Comparison of ENCODE assay signal across 1 cellular context in the genomic region with DNA sequence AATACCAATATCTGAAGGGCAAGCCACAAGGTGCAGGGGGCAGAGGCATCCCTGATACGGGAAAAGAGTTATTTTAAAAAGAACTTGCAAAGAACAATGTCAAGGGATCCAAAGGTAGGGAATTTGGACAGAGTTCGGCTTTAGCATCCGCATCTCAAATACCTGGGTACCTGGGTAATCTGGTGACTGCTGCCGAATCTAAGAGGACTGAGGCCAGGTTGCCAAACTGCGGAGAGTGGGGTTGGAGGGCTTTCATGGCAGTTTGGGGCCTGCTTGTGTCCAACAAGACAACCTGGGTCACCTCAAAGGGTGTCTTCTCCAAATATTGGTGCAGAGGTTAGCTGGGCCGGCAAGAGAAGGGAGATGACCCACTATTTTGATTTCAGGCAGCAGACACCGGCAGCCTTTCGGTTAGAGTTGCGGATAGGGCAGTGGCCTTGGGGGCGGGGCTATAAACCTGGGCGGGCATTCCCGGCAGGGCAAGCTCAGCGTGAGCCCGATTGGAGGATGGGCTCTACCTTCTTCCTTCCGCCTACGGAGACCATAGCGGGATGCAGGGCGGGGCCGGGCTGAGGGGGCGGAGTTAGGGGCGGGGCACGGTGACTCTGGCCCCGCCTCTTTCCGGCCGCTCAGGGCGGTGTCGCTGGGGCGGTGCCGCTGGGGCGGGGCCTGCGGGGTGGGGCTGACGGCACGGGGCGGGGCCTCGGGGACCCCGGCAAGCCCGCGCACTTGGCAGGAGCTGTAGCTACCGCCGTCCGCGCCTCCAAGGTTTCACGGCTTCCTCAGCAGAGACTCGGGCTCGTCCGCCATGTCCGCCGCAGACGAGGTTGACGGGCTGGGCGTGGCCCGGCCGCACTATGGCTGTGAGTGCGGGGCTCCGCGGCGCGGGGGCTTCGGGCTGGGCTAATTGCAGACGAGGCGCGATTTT.
A peak's percentile ranks its signal among the peaks of the same experiment; 100 is the strongest.
TF ChIP-seq lines count a peak whose summit lies in the region.

Gene IQGAP1, plus strand, starts transcription at position 709 of the 928 bp plus-strand sequence. Its CDS starts 100 bp downstream, at position 809.

TF ChIP-seq in HepG2, 621 proteins besides CTCF, POLR2A, EP300 and RAD21 (continued from another document and continues in another):
- TF ChIP-seq ZBTB40 (IDR thresholded peaks at IDR 0.05) (no peak), ZBTB40 (CRISPR knock-in tag; IDR thresholded peaks at IDR 0.05) (peak; percentile 10; the same call in 1 of the 2 replicates), TBX2 (CRISPR knock-in tag; IDR thresholded peaks at IDR 0.05; ENCODE audit: borderline replicate concordance) (no peak; the same call in 1 of the 2 replicates), CEBPZ (IDR thresholded peaks at IDR 0.05; ENCODE audit: low read length) (no peak), ZFX (CRISPR knock-in tag; IDR thresholded peaks at IDR 0.05; ENCODE audit: low read depth) (peak; percentile 57; the same call in 1 of the 2 replicates), ZNF777 (CRISPR knock-in tag; IDR thresholded peaks at IDR 0.05) (peak; percentile 42; the same call in 1 of the 2 replicates), TBX3 (IDR thresholded peaks at IDR 0.05; ENCODE audit: borderline replicate concordance) (no peak), PLRG1 (conservative IDR thresholded peaks at IDR 0.05) (no peak), REPIN1 (CRISPR knock-in tag; IDR thresholded peaks at IDR 0.05; ENCODE audit: borderline replicate concordance, low read depth) (no peak), ZNF558 (CRISPR knock-in tag; IDR thresholded peaks at IDR 0.05; ENCODE audit: borderline replicate concordance) (no peak), ZNF362 (CRISPR knock-in tag; IDR thresholded peaks at IDR 0.05; ENCODE audit: borderline replicate concordance) (no peak), RAD51 (IDR thresholded peaks at IDR 0.05; ENCODE audit: borderline replicate concordance) (no peak), IRF1 (CRISPR knock-in tag; IDR thresholded peaks at IDR 0.05; ENCODE audit: low read depth) (no peak), ZFP1 (CRISPR knock-in tag; IDR thresholded peaks at IDR 0.05) (no peak), ZNF274 (CRISPR knock-in tag; IDR thresholded peaks at IDR 0.05) (no peak), PATZ1 (CRISPR knock-in tag; IDR thresholded peaks at IDR 0.05) (peak; percentile 25; the same call in 1 of the 2 replicates), KLF12 (CRISPR knock-in tag; IDR thresholded peaks at IDR 0.05; ENCODE audit: borderline replicate concordance) (peak; percentile 64; the same call in 1 of the 2 replicates), MED8 (CRISPR knock-in tag; IDR thresholded peaks at IDR 0.05; ENCODE audit: insufficient replicate concordance) (no peak), NR2F2 (IDR thresholded peaks at IDR 0.05; ENCODE audit: borderline replicate concordance, low read depth) (no peak), SSRP1 (CRISPR knock-in tag; IDR thresholded peaks at IDR 0.05) (no peak), ZNF331 (CRISPR knock-in tag; IDR thresholded peaks at IDR 0.05) (no peak), ZNF34 (CRISPR knock-in tag; IDR thresholded peaks at IDR 0.05; ENCODE audit: borderline replicate concordance) (no peak), EHMT2 (IDR thresholded peaks at IDR 0.05; ENCODE audit: borderline replicate concordance, low read depth, low read length) (no peak), MATR3 (CRISPR knock-in tag; IDR thresholded peaks at IDR 0.05) (no peak), CEBPG (CRISPR knock-in tag; IDR thresholded peaks at IDR 0.05) (no peak), NCOR1 (IDR thresholded peaks at IDR 0.05; ENCODE audit: borderline replicate concordance, low read length) (no peak)
- TF ChIP-seq, protein P1, sequence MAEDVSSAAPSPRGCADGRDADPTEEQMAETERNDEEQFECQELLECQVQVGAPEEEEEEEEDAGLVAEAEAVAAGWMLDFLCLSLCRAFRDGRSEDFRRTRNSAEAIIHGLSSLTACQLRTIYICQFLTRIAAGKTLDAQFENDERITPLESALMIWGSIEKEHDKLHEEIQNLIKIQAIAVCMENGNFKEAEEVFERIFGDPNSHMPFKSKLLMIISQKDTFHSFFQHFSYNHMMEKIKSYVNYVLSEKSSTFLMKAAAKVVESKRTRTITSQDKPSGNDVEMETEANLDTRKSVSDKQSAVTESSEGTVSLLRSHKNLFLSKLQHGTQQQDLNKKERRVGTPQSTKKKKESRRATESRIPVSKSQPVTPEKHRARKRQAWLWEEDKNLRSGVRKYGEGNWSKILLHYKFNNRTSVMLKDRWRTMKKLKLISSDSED (CRISPR knock-in tag; IDR thresholded peaks at IDR 0.05), result no peak
- TF ChIP-seq, protein P2, sequence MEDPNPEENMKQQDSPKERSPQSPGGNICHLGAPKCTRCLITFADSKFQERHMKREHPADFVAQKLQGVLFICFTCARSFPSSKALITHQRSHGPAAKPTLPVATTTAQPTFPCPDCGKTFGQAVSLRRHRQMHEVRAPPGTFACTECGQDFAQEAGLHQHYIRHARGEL (CRISPR knock-in tag; IDR thresholded peaks at IDR 0.05), result no peak
- TF ChIP-seq, protein P3, sequence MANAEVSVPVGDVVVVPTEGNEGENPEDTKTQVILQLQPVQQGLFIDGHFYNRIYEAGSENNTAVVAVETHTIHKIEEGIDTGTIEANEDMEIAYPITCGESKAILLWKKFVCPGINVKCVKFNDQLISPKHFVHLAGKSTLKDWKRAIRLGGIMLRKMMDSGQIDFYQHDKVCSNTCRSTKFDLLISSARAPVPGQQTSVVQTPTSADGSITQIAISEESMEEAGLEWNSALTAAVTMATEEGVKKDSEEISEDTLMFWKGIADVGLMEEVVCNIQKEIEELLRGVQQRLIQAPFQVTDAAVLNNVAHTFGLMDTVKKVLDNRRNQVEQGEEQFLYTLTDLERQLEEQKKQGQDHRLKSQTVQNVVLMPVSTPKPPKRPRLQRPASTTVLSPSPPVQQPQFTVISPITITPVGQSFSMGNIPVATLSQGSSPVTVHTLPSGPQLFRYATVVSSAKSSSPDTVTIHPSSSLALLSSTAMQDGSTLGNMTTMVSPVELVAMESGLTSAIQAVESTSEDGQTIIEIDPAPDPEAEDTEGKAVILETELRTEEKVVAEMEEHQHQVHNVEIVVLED (CRISPR knock-in tag; IDR thresholded peaks at IDR 0.05; ENCODE audit: borderline replicate concordance), result no peak
- TF ChIP-seq, protein P4, sequence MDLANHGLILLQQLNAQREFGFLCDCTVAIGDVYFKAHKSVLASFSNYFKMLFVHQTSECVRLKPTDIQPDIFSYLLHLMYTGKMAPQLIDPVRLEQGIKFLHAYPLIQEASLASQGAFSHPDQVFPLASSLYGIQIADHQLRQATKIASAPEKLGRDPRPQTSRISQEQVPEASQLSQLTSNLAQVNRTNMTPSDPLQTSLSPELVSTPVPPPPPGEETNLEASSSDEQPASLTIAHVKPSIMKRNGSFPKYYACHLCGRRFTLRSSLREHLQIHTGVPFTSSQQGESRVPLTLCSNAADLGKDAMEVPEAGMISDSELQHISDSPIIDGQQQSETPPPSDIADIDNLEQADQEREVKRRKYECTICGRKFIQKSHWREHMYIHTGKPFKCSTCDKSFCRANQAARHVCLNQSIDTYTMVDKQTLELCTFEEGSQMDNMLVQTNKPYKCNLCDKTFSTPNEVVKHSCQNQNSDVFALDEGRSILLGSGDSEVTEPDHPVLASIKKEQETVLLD (CRISPR knock-in tag; IDR thresholded peaks at IDR 0.05; ENCODE audit: low read depth), result no peak
